In genomic region chr19:2270157-2270571, GRCh38 we compare ENCODE assay signal across 8 cellular contexts. TPM values are rescaled to one million over a fixed set of nuclear protein-coding genes. Genes with fewer than 3 reads are reported as not detected.
A peak's percentile ranks its signal among the peaks of the same experiment; 100 is the strongest.
DNase-seq lines count a peak whose midpoint lies in the region; ATAC-seq, FAIRE-seq and TF ChIP-seq lines count a peak whose summit lies in the region.

No MANE protein-coding gene starts in this region.

- H3K9ac ChIP-seq in HUES6 (ENCODE audit: low read length), result peak overlapping the region; percentile 97

- H3K27me3 ChIP-seq in HUES6 (ENCODE audit: control insufficient read depth, insufficient read depth, low read length), result no peaks in the 10 kb centered on the region

- no peak for TF ChIP-seq CTCF in osteocyte (IDR thresholded peaks at IDR 0.05)

- ATAC-seq in GM18868 (IDR thresholded peaks at IDR 0.05; ENCODE audit: unreplicated experiment) (no peak), GM21381 (IDR thresholded peaks at IDR 0.05; ENCODE audit: unreplicated experiment) (no peak)

- H3K27ac ChIP-seq in HUES6 (ENCODE audit: low read depth, low read length), result peak overlapping the region; percentile 92

- no peaks in the 10 kb centered on the region for H3K9me3 Mint-ChIP-seq in activated CD4-positive, alpha-beta memory T cell treated with anti-CD3 and anti-CD28 coated beads, Interleukin-2, amount 10 ng/mL, durations not matched to agents 7 days and 5 days
- no peaks in the 10 kb centered on the region for H3K9me3 Mint-ChIP-seq in osteocyte (ENCODE audit: unreplicated experiment)

- no peak for FAIRE-seq in GM19239 (lab: Jason Lieb, UNC)

- H3K36me3 ChIP-seq in HUES6 (ENCODE audit: control insufficient read depth, insufficient read depth, low read length), result peaks cover 21% of the 10 kb centered on the region

- POLR2A ChIA-PET in activated CD4-positive, alpha-beta memory T cell treated with anti-CD3 and anti-CD28 coated beads, Interleukin-2, amount 10 ng/mL, durations not matched to agents 7 days and 5 days (lab: Charles Lee), result interaction anchor here (0.6 to 7.8 kb wide), 28 partner anchors 10 to 358 kb away, joined by 3 to 114 read pairs (median 4); partner anchors contain the start of genes AMH, GADD45B, JSRP1 and LSM7

- H3K27ac Mint-ChIP-seq in activated CD4-positive, alpha-beta memory T cell treated with anti-CD3 and anti-CD28 coated beads, Interleukin-2, amount 10 ng/mL, durations not matched to agents 7 days and 5 days, result peak overlapping the region; percentile 83
- peak overlapping the region; percentile 88 for H3K27ac Mint-ChIP-seq in osteocyte (ENCODE audit: unreplicated experiment)

- peaks cover 45% of the 10 kb centered on the region for H3K4me1 Mint-ChIP-seq in activated CD4-positive, alpha-beta memory T cell treated with anti-CD3 and anti-CD28 coated beads, Interleukin-2, amount 10 ng/mL, durations not matched to agents 7 days and 5 days
- peaks cover 48% of the 10 kb centered on the region for H3K4me1 Mint-ChIP-seq in osteocyte (ENCODE audit: unreplicated experiment)

- DNase-seq in activated CD4-positive, alpha-beta memory T cell treated with anti-CD3 and anti-CD28 coated beads, Interleukin-2, amount 10 ng/mL, durations not matched to agents 7 days and 5 days, result peak; percentile 50
- DNase-seq in fibroblast of peridontal ligament (ENCODE audit: extremely low read depth) (peak; percentile 24), osteocyte (ENCODE audit: extremely low spot score, unreplicated experiment) (no peak), NCI-H1105 treated with DMSO at 0.1 percent for 48 hours (lab: John Stamatoyannopoulos, UW) (no peak), GM19239 (ENCODE audit: insufficient read length, low spot score) (no peak)

- peak overlapping the region; percentile 90 for H3K4me3 Mint-ChIP-seq in activated CD4-positive, alpha-beta memory T cell treated with anti-CD3 and anti-CD28 coated beads, Interleukin-2, amount 10 ng/mL, durations not matched to agents 7 days and 5 days
- H3K4me3 Mint-ChIP-seq in osteocyte (ENCODE audit: unreplicated experiment), result peak overlapping the region; percentile 88

- CTCF ChIA-PET in activated CD4-positive, alpha-beta memory T cell treated with anti-CD3 and anti-CD28 coated beads, Interleukin-2, amount 10 ng/mL, durations not matched to agents 7 days and 5 days (lab: Charles Lee), result interaction anchor here (0.9 to 1.8 kb wide), 2 partner anchors 8 to 10 kb away, joined by 4 to 7 read pairs; no protein-coding TSS in a partner anchor

- peaks cover 14% of the 10 kb centered on the region for H3K4me1 ChIP-seq in HUES6 (ENCODE audit: control insufficient read depth, insufficient read depth, low read length)

- H3K9me3 ChIP-seq in HUES6 (ENCODE audit: control insufficient read depth, insufficient read depth, low read depth, low read length), result no peaks in the 10 kb centered on the region

- no peaks in the 10 kb centered on the region for H3K27me3 Mint-ChIP-seq in activated CD4-positive, alpha-beta memory T cell treated with anti-CD3 and anti-CD28 coated beads, Interleukin-2, amount 10 ng/mL, durations not matched to agents 7 days and 5 days
- H3K27me3 Mint-ChIP-seq in osteocyte (ENCODE audit: unreplicated experiment), result no peaks in the 10 kb centered on the region

- peak overlapping the region; percentile 100 for H3K4me3 ChIP-seq in HUES6 (ENCODE audit: low read depth, low read length)

- H3K36me3 Mint-ChIP-seq in activated CD4-positive, alpha-beta memory T cell treated with anti-CD3 and anti-CD28 coated beads, Interleukin-2, amount 10 ng/mL, durations not matched to agents 7 days and 5 days (ENCODE audit: low read depth), result peaks cover 37% of the 10 kb centered on the region
- H3K36me3 Mint-ChIP-seq in osteocyte (ENCODE audit: unreplicated experiment), result peaks cover 16% of the 10 kb centered on the region

RNA-seq across cellular contexts. Expression of gene PEAK3, which starts 11.8 kb away (rescaled TPM):
- under 1 TPM; 0.70 to 0.88 TPM for total RNA-seq in activated CD4-positive, alpha-beta memory T cell treated with anti-CD3 and anti-CD28 coated beads, Interleukin-2, amount 10 ng/mL, durations not matched to agents 7 days and 5 days
- 0.44 and 0.51 TPM in 2 replicates for total RNA-seq in osteocyte

RNA-seq across cellular contexts. Expression of gene JSRP1, which starts 13.9 kb away (rescaled TPM):
- 1 to 10 TPM in 1 of 2 experiments, under 1 TPM in 1; 0.73 to 1.3 TPM for total RNA-seq in activated CD4-positive, alpha-beta memory T cell treated with anti-CD3 and anti-CD28 coated beads, Interleukin-2, amount 10 ng/mL, durations not matched to agents 7 days and 5 days
- total RNA-seq in osteocyte, result not detected in 2 replicates

RNA-seq across cellular contexts. Expression of gene AMH, which starts 21.0 kb away (rescaled TPM):
- 1 to 10 TPM; 4.6 to 7.6 TPM for total RNA-seq in activated CD4-positive, alpha-beta memory T cell treated with anti-CD3 and anti-CD28 coated beads, Interleukin-2, amount 10 ng/mL, durations not matched to agents 7 days and 5 days
- total RNA-seq in osteocyte, result 14.3 and 16.4 TPM in 2 replicates

RNA-seq across cellular contexts. Expression of gene SF3A2, which starts 33.5 kb away (rescaled TPM):
- total RNA-seq in activated CD4-positive, alpha-beta memory T cell treated with anti-CD3 and anti-CD28 coated beads, Interleukin-2, amount 10 ng/mL, durations not matched to agents 7 days and 5 days, result 100 to 1,000 TPM; 137 to 145 TPM
- total RNA-seq in osteocyte, result 101 and 102 TPM in 2 replicates

RNA-seq across cellular contexts. Expression of gene PLEKHJ1, which starts 34.0 kb away (rescaled TPM):
- total RNA-seq in activated CD4-positive, alpha-beta memory T cell treated with anti-CD3 and anti-CD28 coated beads, Interleukin-2, amount 10 ng/mL, durations not matched to agents 7 days and 5 days, result 10 to 100 TPM; 58.3 to 60.4 TPM
- total RNA-seq in osteocyte, result 40.7 and 45.7 TPM in 2 replicates

Comparison
In these comparisons a context has a peak if more than half of its experiments do, and no peak if none do; other contexts are left out.
1. DNase-seq: peak in activated CD4-positive, alpha-beta memory T cell treated with anti-CD3 and anti-CD28 coated beads, Interleukin-2, amount 10 ng/mL, durations not matched to agents 7 days and 5 days (single experiment) and fibroblast of peridontal ligament (single experiment); none in osteocyte (single experiment), NCI-H1105 treated with DMSO at 0.1 percent for 48 hours (single experiment) and GM19239 (single experiment).